Comparison of ENCODE assay signal across 2 cellular contexts in genomic region chr3:155785662-155786295, GRCh38.
TF ChIP-seq lines count a peak whose summit lies in the region.

No MANE protein-coding gene starts in this region.

TF ChIP-seq in GM23338, 12 proteins besides CTCF, POLR2A, EP300 and RAD21:
- TF ChIP-seq ZNF331 (CRISPR knock-in tag; IDR thresholded peaks at IDR 0.05; ENCODE audit: low read depth), result no peak
- no peak for TF ChIP-seq ETS1 (IDR thresholded peaks at IDR 0.05)
- no peak for TF ChIP-seq JUNB (IDR thresholded peaks at IDR 0.05; ENCODE audit: unreplicated experiment)
- TF ChIP-seq POLR2AphosphoS5 (IDR thresholded peaks at IDR 0.05; ENCODE audit: low read depth), result no peak
- TF ChIP-seq CREB1 (CRISPR knock-in tag; IDR thresholded peaks at IDR 0.05; ENCODE audit: low read depth), result no peak
- TF ChIP-seq ZNF462 (CRISPR knock-in tag; IDR thresholded peaks at IDR 0.05), result no peak
- TF ChIP-seq ZNF114 (CRISPR knock-in tag; IDR thresholded peaks at IDR 0.05), result no peak
- TF ChIP-seq EZH2 (IDR thresholded peaks at IDR 0.05; ENCODE audit: low read depth, unreplicated experiment), result no peak
- no peak for TF ChIP-seq STAT1 (IDR thresholded peaks at IDR 0.05; ENCODE audit: unreplicated experiment)
- no peak for TF ChIP-seq EZH2phosphoT487 (IDR thresholded peaks at IDR 0.05; ENCODE audit: unreplicated experiment)
- TF ChIP-seq REST (IDR thresholded peaks at IDR 0.05; ENCODE audit: unreplicated experiment), result no peak
- TF ChIP-seq NANOG (IDR thresholded peaks at IDR 0.05; ENCODE audit: borderline replicate concordance), result no peak

TF ChIP-seq in endothelial cell of umbilical vein, 7 proteins besides CTCF, POLR2A, EP300 and RAD21:
- TF ChIP-seq MYC (IDR thresholded peaks at IDR 0.05; ENCODE audit: low read depth, low read length) (no peak), JUN (IDR thresholded peaks at IDR 0.05; ENCODE audit: borderline replicate concordance, insufficient read depth, insufficient read length, low read depth) (no peak), FOS (IDR thresholded peaks at IDR 0.05; ENCODE audit: borderline replicate concordance, insufficient read depth, low read length) (no peak), MAX (IDR thresholded peaks at IDR 0.05; ENCODE audit: insufficient read depth, insufficient read length) (no peak), GATA2 (IDR thresholded peaks at IDR 0.05; ENCODE audit: insufficient read depth, insufficient read length, low read depth, low read length) (no peak), EZH2 (IDR thresholded peaks at IDR 0.05; ENCODE audit: borderline replicate concordance, low read depth, low read length, severe bottlenecking) (no peak), POLR2AphosphoS5 (IDR thresholded peaks at IDR 0.05; ENCODE audit: insufficient read depth, low read depth, low read length) (no peak)
